In genomic region chr15:70093481-70094309, GRCh38 we compare ENCODE assay signal across 8 cellular contexts.
DNase-seq lines count a peak whose midpoint lies in the region; ATAC-seq and TF ChIP-seq lines count a peak whose summit lies in the region.

No MANE protein-coding gene starts in this region.

- no peak overlapping the region for H3K4me3 ChIP-seq in KMS-11 (IDR thresholded peaks at IDR 0.05; ENCODE audit: insufficient read depth, low read depth, low read length)
- no peak overlapping the region for H3K4me3 ChIP-seq in astrocyte of the cerebellum (ENCODE audit: low read depth, low read length)

- peak overlapping the region; percentile 90 for H3K4me2 ChIP-seq in KMS-11

- H3K27me3 ChIP-seq in KMS-11 (ENCODE audit: insufficient read depth, low read depth): no peaks in the 10 kb centered on the region

- H3K27ac ChIP-seq in KMS-11: no peak overlapping the region

- H3K79me2 ChIP-seq in KMS-11 (ENCODE audit: insufficient read depth, low read depth): peaks cover 88% of the 10 kb centered on the region

- in situ Hi-C loops in astrocyte of the cerebellum (cut with HindIII; ENCODE audit: low sequenced_read_pairs): no loop called here

- peak overlapping the region; percentile 0; the same call in 1 of the 2 replicates for H3K9ac ChIP-seq in KMS-11

- ATAC-seq in HG03135 (IDR thresholded peaks at IDR 0.05; ENCODE audit: unreplicated experiment): no peak
- ATAC-seq in GM18517 (IDR thresholded peaks at IDR 0.05; ENCODE audit: unreplicated experiment): no peak

- TF ChIP-seq CTCF in KMS-11 (conservative IDR thresholded peaks at IDR 0.05; ENCODE audit: low read depth, low read length) (no peak), astrocyte of the cerebellum (IDR thresholded peaks at IDR 0.05; ENCODE audit: low read depth, low read length, missing control alignments) (no peak)

- peaks cover 52% of the 10 kb centered on the region for H3K4me1 ChIP-seq in KMS-11 (ENCODE audit: low read depth, poor library complexity, severe bottlenecking)

- peaks cover 7% of the 10 kb centered on the region; the same call in 1 of the 2 replicates for H3K36me3 ChIP-seq in KMS-11 (ENCODE audit: insufficient read depth)

- H4K20me1 ChIP-seq in KMS-11 (ENCODE audit: insufficient read depth): peaks cover 51% of the 10 kb centered on the region

- no peak overlapping the region for H2AFZ ChIP-seq in KMS-11 (ENCODE audit: low read depth)

- DNase-seq in CD1c-positive myeloid dendritic cell (ENCODE audit: extremely low spot score) (peak; percentile 46), astrocyte of the cerebellum (ENCODE audit: low read depth) (peak; percentile 40), midbrain (lab: John Stamatoyannopoulos, UW) (peak; percentile 18), HK-2 (ENCODE audit: unreplicated experiment) (no peak), iPS-NIHi7 (ENCODE audit: extremely low spot score) (no peak)

Comparison
In these comparisons a context has a peak if more than half of its experiments do, and no peak if none do; other contexts are left out.
1. DNase-seq: peak in CD1c-positive myeloid dendritic cell (single experiment), astrocyte of the cerebellum (single experiment) and midbrain (single experiment); none in HK-2 (single experiment) and iPS-NIHi7 (single experiment).